Comparison of ENCODE assay signal across 8 cellular contexts in the genomic region with DNA sequence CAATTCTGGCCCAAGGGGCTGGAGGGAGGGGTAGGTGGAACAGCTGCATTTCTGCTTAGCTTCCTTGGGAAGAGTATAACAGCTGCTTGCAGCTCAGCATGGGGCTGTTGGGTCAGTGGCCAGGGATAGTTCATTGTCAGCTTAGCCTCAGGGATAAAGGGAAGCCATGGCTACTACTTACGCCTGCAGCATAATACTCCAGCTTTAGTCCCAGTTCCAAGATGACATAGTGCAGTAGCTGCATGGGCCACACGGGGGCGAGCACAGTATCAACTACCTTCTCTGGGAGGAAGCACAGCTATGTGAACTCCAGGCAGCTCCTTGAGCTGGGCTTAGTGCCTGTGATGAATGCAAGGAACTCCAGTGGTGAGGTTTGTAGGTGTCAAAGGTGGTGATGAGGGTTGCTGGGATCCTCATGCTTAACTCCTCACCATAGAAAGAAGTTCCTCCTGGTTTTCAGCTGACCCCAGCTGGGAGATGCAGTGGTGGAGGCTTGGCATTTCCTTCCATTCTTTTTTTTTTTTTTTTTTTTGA. TPM values are rescaled to one million over a fixed set of nuclear protein-coding genes. Genes with fewer than 3 reads are reported as not detected.
DNase-seq lines count a peak whose midpoint lies in the region; ATAC-seq and TF ChIP-seq lines count a peak whose summit lies in the region.

No MANE protein-coding gene starts in this region.

- H3K4me1 ChIP-seq in Peyer's patch: no peaks in the 10 kb centered on the region
- H3K4me1 ChIP-seq in thoracic aorta (ENCODE audit: control insufficient read depth in 1 of 2, low read depth in 2 of 2): no peaks in the 10 kb centered on the region

- DNase-seq in DMS 273 treated with DMSO at 0.1 percent for 48 hours (lab: John Stamatoyannopoulos, UW) (peak; percentile 29), Peyer's patch (peak; percentile 83 to 96 (median 89)), fibroblast of the aortic adventitia (ENCODE audit: low read depth) (peak; percentile 83), non-pigmented ciliary epithelial cell (ENCODE audit: low read depth) (peak; percentile 56), thoracic aorta (ENCODE audit: low spot score) (peak; percentile 67)
- peak; percentile 57 for DNase-seq in activated T-cell treated with anti-CD3 and anti-CD28 coated beads, Interleukin-2, amount 50 U/mL, for 4 hours

- H3K9me3 ChIP-seq in Peyer's patch: peaks cover 0 to 9% (median 0%) of the 10 kb centered on the region in 4 donors
- peaks cover 7% of the 10 kb centered on the region for H3K9me3 ChIP-seq in thoracic aorta

- no peaks in the 10 kb centered on the region for H3K36me3 ChIP-seq in Peyer's patch
- H3K36me3 ChIP-seq in thoracic aorta: no peaks in the 10 kb centered on the region

- H3K9me3 Mint-ChIP-seq in activated T-cell treated with anti-CD3 and anti-CD28 coated beads, Interleukin-2, amount 50 U/mL, for 4 hours: peaks cover 15% of the 10 kb centered on the region

- no peak overlapping the region for H3K4me3 ChIP-seq in Peyer's patch
- no peak overlapping the region for H3K4me3 ChIP-seq in fibroblast of the aortic adventitia (ENCODE audit: low read depth, low read length)
- no peak overlapping the region for H3K4me3 ChIP-seq in thoracic aorta

- H3K4me1 Mint-ChIP-seq in activated T-cell treated with anti-CD3 and anti-CD28 coated beads, Interleukin-2, amount 50 U/mL, for 4 hours (ENCODE audit: low read depth): no peaks in the 10 kb centered on the region

- H3K27ac ChIP-seq in Peyer's patch (no peak overlapping the region), thoracic aorta (no peak overlapping the region)

- TF ChIP-seq CTCF in Peyer's patch (IDR thresholded peaks at IDR 0.05) (peak; percentile 61 to 92 (median 84)), fibroblast of the aortic adventitia (IDR thresholded peaks at IDR 0.05; ENCODE audit: insufficient read depth, low read length) (peak; percentile 94), thoracic aorta (IDR thresholded peaks at IDR 0.05) (peak; percentile 86)

- peaks cover 5% of the 10 kb centered on the region for H3K36me3 Mint-ChIP-seq in activated T-cell treated with anti-CD3 and anti-CD28 coated beads, Interleukin-2, amount 50 U/mL, for 4 hours (ENCODE audit: insufficient read depth)

- H3K27me3 ChIP-seq in Peyer's patch: no peaks in the 10 kb centered on the region
- no peaks in the 10 kb centered on the region for H3K27me3 ChIP-seq in thoracic aorta (replicated peaks; ENCODE audit: insufficient read depth)

- no peak for TF ChIP-seq POLR2A in Peyer's patch (IDR thresholded peaks at IDR 0.05)

- peaks cover 12% of the 10 kb centered on the region for H3K27me3 Mint-ChIP-seq in activated T-cell treated with anti-CD3 and anti-CD28 coated beads, Interleukin-2, amount 50 U/mL, for 4 hours (ENCODE audit: low read depth)

- ATAC-seq in GM19455 (IDR thresholded peaks at IDR 0.05; ENCODE audit: unreplicated experiment): peak; percentile 100
- ATAC-seq in HG03469 (IDR thresholded peaks at IDR 0.05; ENCODE audit: unreplicated experiment): peak; percentile 99
- peak; percentile 90 to 93 for ATAC-seq in activated T-cell treated with anti-CD3 and anti-CD28 coated beads, Interleukin-2, amount 50 U/mL, for 4 hours
- ATAC-seq in thoracic aorta (ENCODE audit: insufficient number of reproducible peaks, low FRiP score, low read depth): peak; percentile 88

- H3K4me3 Mint-ChIP-seq in activated T-cell treated with anti-CD3 and anti-CD28 coated beads, Interleukin-2, amount 50 U/mL, for 4 hours: no peak overlapping the region

RNA-seq across cellular contexts. Expression of a gene that starts 35.4 kb away (rescaled TPM):
- 100 to 1,000 TPM in 3 of 4 donors, 10 to 100 TPM in 1; 61.6 to 488 (median 202) TPM for total RNA-seq in Peyer's patch
- 10 to 100 TPM; 14.2 to 14.6 (median 14.2) TPM for total RNA-seq in activated T-cell treated with anti-CD3 and anti-CD28 coated beads, Interleukin-2, amount 50 U/mL, for 4 hours
- total RNA-seq in fibroblast of the aortic adventitia (ENCODE audit: low replicate concordance): 40.5 and 82.0 TPM in 2 replicates
- total RNA-seq in thoracic aorta: 1,000 to 10,000 TPM in 1 of 2 donors, 100 to 1,000 TPM in 1; 805 to 1,722 TPM

Comparison
In these comparisons a context has a peak if more than half of its experiments do, and no peak if none do; other contexts are left out.
1. DNase-seq: peak in every context shown above with its lines; median percentile 89 in Peyer's patch; 83 in fibroblast of the aortic adventitia; 67 in thoracic aorta; 57 in activated T-cell treated with anti-CD3 and anti-CD28 coated beads, Interleukin-2, amount 50 U/mL, for 4 hours; 56 in non-pigmented ciliary epithelial cell; 29 in DMS 273 treated with DMSO at 0.1 percent for 48 hours.